Comparison of ENCODE assay signal across 8 cellular contexts in genomic region chr4:84920591-84920990, GRCh38. TPM values are rescaled to one million over a fixed set of nuclear protein-coding genes. Genes with fewer than 3 reads are reported as not detected.
DNase-seq lines count a peak whose midpoint lies in the region; ATAC-seq and TF ChIP-seq lines count a peak whose summit lies in the region.
"Had no signal": no experiment of that assay in that cellular context is flagged by ENCODE, and none has a peak within 500 bp of the region (broad histone marks: within the 10 kb centered on the region; RNA-seq: fewer than 3 reads in every experiment).

No MANE protein-coding gene starts in this region.

- H3K36me3 ChIP-seq in GM23248 (ENCODE audit: low read depth) (0 out of 2 replicates have a peak, but pooled peaks cover 7% of the 10 kb centered on the region), PC-9 (ENCODE audit: low read depth) (no peaks in the 10 kb centered on the region), fibroblast of lung (ENCODE audit: control insufficient read depth, insufficient read depth, low read length) (no peaks in the 10 kb centered on the region)
- H3K36me3 ChIP-seq: adrenal gland had no signal

- H3K27me3 ChIP-seq in GM23248 (replicated peaks; ENCODE audit: insufficient read depth) (no peaks in the 10 kb centered on the region), PC-9 (ENCODE audit: insufficient read depth, low read depth) (no peaks in the 10 kb centered on the region), fibroblast of lung (ENCODE audit: control insufficient read depth, insufficient read depth, low read length) (no peaks in the 10 kb centered on the region)
- H3K27me3 ChIP-seq: adrenal gland had no signal

- no peak for TF ChIP-seq CTCF in PC-9 (conservative IDR thresholded peaks at IDR 0.05)
- no peak for TF ChIP-seq CTCF in fibroblast of lung (conservative IDR thresholded peaks at IDR 0.05 in 1 of 2, IDR thresholded peaks at IDR 0.05 in 1 of 2; ENCODE audit: low read depth in 1 of 2, low read length in 2 of 2)

- BruUV-seq in PC-9 (replicated peaks; lab: Mats Ljungman, UMichigan): no TSS peak

- in situ Hi-C loops in GM23248 (cut with MboI): no loop called here

- H2AFZ ChIP-seq in GM23248 (no peak overlapping the region), PC-9 (no peak overlapping the region), fibroblast of lung (ENCODE audit: low read length) (no peak overlapping the region)

- intact Hi-C loops in PC-9 (cut with micrococcal nuclease; ENCODE audit: unreplicated experiment): no loop called here

- peaks cover 91% of the 10 kb centered on the region for H3K79me2 ChIP-seq in GM23248 (ENCODE audit: insufficient read depth)
- H3K79me2 ChIP-seq in PC-9 (ENCODE audit: low read depth): no peaks in the 10 kb centered on the region
- peaks cover 14% of the 10 kb centered on the region for H3K79me2 ChIP-seq in fibroblast of lung (ENCODE audit: control insufficient read depth, insufficient read depth, low read length)

- ATAC-seq in GM18867 (IDR thresholded peaks at IDR 0.05; ENCODE audit: unreplicated experiment): no peak

- POLR2A ChIA-PET in PC-9 (lab: Charles Lee; ENCODE audit: unreplicated experiment) (no interaction called here), HEK293T (lab: Yijun Ruan, JAX) (no interaction called here)

- H3K4me3 ChIP-seq in GM23248 (peak overlapping the region; percentile 31), PC-9 (no peak overlapping the region), fibroblast of lung (replicated peaks in 1 of 4; ENCODE audit: control extremely low read depth in 1 of 4, insufficient read depth in 1 of 4, low read depth in 3 of 4, low read length in 4 of 4) (no peak overlapping the region)
- H3K4me3 ChIP-seq: adrenal gland had no signal

- H3K4me1 ChIP-seq in GM23248 (ENCODE audit: insufficient read depth) (peaks cover 47% of the 10 kb centered on the region), PC-9 (replicated peaks; ENCODE audit: insufficient read depth) (peaks cover 30% of the 10 kb centered on the region), fibroblast of lung (ENCODE audit: control insufficient read depth, extremely low read depth, insufficient read depth, low read length) (peaks cover 5% of the 10 kb centered on the region)

- H3K4me2 ChIP-seq in GM23248 (ENCODE audit: unreplicated experiment): peak overlapping the region; percentile 63
- no peak overlapping the region for H3K4me2 ChIP-seq in PC-9
- no peak overlapping the region for H3K4me2 ChIP-seq in fibroblast of lung (ENCODE audit: extremely low read depth, insufficient read depth, low read length)

- peak; percentile 86 for DNase-seq in GM23248
- DNase-seq in PC-9: no peak
- peak; percentile 66 to 88 for DNase-seq in fibroblast of lung (ENCODE audit: low read depth in 2 of 2)
- peak; percentile 62 for DNase-seq in renal cortical epithelial cell (ENCODE audit: low read depth)
- DNase-seq in HEK293T (ENCODE audit: extremely low spot score): no peak
- no peak for DNase-seq in stimulated activated naive CD4-positive, alpha-beta T cell treated with Interleukin-2 at 50 U/mL for 16 hours (lab: John Stamatoyannopoulos, UW)
- DNase-seq: adrenal gland had no signal

- no peaks in the 10 kb centered on the region for H4K20me1 ChIP-seq in GM23248 (ENCODE audit: insufficient read depth)
- no peaks in the 10 kb centered on the region for H4K20me1 ChIP-seq in PC-9 (ENCODE audit: insufficient read depth)
- H4K20me1 ChIP-seq in fibroblast of lung (ENCODE audit: control insufficient read depth, extremely low read depth, insufficient read depth, low read length): no peaks in the 10 kb centered on the region

- H3F3A ChIP-seq in GM23248 (ENCODE audit: insufficient read depth): peaks cover 26% of the 10 kb centered on the region; the same call in 1 of the 2 replicates
- 0 out of 2 replicates have a peak, but pooled peaks cover 5% of the 10 kb centered on the region for H3F3A ChIP-seq in PC-9 (ENCODE audit: insufficient read depth, low read depth)

- CTCF ChIA-PET in PC-9 (lab: Charles Lee): no interaction called here
- CTCF ChIA-PET in HEK293T (lab: Yijun Ruan, JAX): no interaction called here

- H3K9me2 ChIP-seq in GM23248 (ENCODE audit: insufficient read depth): no peaks in the 10 kb centered on the region
- no peaks in the 10 kb centered on the region for H3K9me2 ChIP-seq in PC-9 (ENCODE audit: insufficient read depth)

- 20 to 22% methylated on average over 3 of the region's 3 CpGs for WGBS in GM23248 (ENCODE audit: low coverage in 1 of 2, low lambda C conversion rate in 2 of 2, missing lambda C conversion rate in 2 of 2), 2 experiments

- H3K9ac ChIP-seq in GM23248 (no peak overlapping the region), fibroblast of lung (ENCODE audit: insufficient read depth, low read length) (no peak overlapping the region)

- H3K27ac ChIP-seq in GM23248 (peak overlapping the region; percentile 70), PC-9 (peak overlapping the region; percentile 50), fibroblast of lung (ENCODE audit: insufficient read depth, low read length) (no peak overlapping the region)

- H3K9me3 ChIP-seq in GM23248 (ENCODE audit: low read depth) (no peaks in the 10 kb centered on the region), PC-9 (ENCODE audit: insufficient read depth, low read depth) (no peaks in the 10 kb centered on the region; the same call in 1 of the 2 replicates), fibroblast of lung (ENCODE audit: control insufficient read depth, insufficient read depth, low read depth, low read length) (no peaks in the 10 kb centered on the region)

TF ChIP-seq in HEK293T, 16 proteins besides CTCF, POLR2A, EP300 and RAD21:
- TF ChIP-seq FOXA1 (IDR thresholded peaks at IDR 0.05) (no peak), ARNT (IDR thresholded peaks at IDR 0.05) (no peak), LEF1 (IDR thresholded peaks at IDR 0.05; ENCODE audit: borderline replicate concordance) (no peak), CTBP1 (IDR thresholded peaks at IDR 0.05; ENCODE audit: borderline replicate concordance) (no peak), SUZ12 (IDR thresholded peaks at IDR 0.05) (no peak)
- TF ChIP-seq, protein P1, sequence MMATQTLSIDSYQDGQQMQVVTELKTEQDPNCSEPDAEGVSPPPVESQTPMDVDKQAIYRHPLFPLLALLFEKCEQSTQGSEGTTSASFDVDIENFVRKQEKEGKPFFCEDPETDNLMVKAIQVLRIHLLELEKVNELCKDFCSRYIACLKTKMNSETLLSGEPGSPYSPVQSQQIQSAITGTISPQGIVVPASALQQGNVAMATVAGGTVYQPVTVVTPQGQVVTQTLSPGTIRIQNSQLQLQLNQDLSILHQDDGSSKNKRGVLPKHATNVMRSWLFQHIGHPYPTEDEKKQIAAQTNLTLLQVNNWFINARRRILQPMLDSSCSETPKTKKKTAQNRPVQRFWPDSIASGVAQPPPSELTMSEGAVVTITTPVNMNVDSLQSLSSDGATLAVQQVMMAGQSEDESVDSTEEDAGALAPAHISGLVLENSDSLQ (IDR thresholded peaks at IDR 0.05): no peak

RNA-seq across cellular contexts. Expression of gene WDFY3, which starts 45.9 kb away (rescaled TPM):
- 38.7 and 45.6 TPM in 2 replicates for total RNA-seq in GM23248 (2014; rRNA removed; shearing (Covaris generic))
- polyA plus RNA-seq in GM23248 (2016; fragmentation: Nextera tagmentation; extraction: Ambion mirVana): 3.1 and 3.3 TPM in 2 replicates
- 35.4 and 46.3 TPM in 2 replicates for total RNA-seq in PC-9 (2021)
- 64.5 and 88.8 TPM in 2 replicates for total RNA-seq in fibroblast of lung
- polyA plus RNA-seq in fibroblast of lung: 23.1 and 26.8 TPM in 2 replicates
- polyA plus RNA-seq in fibroblast of lung (2012): 11.5 and 15.8 TPM in 2 replicates
- polyA minus RNA-seq in fibroblast of lung (ENCODE audit: low replicate concordance): 59.6 and 66.6 TPM in 2 replicates
- 42.9 and 196 TPM in 2 replicates for total RNA-seq in renal cortical epithelial cell

Comparison
In these comparisons a context has a peak if more than half of its experiments do, and no peak if none do; other contexts are left out.
1. DNase-seq: peak in GM23248 (single experiment), fibroblast of lung (2 of 2) and renal cortical epithelial cell (single experiment); none in PC-9 (0 of 2), HEK293T (single experiment) and stimulated activated naive CD4-positive, alpha-beta T cell treated with Interleukin-2 at 50 U/mL for 16 hours (single experiment).